8 cellular contexts compared by ENCODE assay signal in the genomic region with DNA sequence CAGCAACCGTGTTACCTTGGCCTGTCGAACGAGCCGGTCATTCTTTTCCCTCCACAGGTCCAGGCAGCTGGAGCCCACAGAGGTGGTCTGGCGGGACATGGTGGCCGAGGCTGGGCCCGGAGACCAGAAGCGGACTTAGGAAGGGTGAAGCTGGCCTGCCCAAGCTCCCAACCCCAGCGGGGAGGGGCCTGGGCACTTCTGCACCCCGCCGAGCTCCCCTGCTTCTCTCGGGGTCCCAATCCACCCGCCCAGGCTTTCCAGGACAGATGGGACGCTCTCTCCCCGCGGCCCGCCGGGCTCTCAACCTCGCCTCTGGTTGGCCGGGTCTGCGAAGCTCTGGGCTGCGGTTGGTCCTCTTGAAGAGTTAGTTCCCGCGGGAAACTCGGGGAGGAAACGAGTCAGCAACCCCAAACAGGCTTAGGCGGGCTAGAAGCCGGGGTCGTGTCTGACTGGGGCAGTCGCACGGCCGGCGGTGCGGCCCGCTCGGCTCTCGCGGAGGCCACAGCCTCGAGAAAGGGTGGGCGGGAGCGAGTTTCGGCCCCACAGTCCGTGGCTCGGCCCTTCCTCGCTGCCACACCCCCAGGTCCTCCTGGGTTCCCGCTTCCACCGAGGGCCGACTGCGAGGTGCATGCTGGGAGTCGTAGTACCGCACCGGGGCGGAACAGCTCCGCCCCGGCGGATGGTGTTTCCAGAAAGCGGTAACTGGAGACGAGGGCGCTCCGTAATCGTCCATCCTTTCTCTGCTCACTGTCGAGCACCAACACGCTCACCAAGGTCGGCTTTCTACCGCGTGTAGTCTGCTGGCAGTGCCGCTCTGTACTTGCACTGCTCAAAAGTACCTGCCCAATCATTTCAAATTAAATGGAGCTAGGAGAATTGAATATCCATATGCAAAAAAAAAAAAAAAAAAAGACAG. TPM values are rescaled to one million over a fixed set of nuclear protein-coding genes. Genes with fewer than 3 reads are reported as not detected.
DNase-seq lines count a peak whose midpoint lies in the region; ATAC-seq and TF ChIP-seq lines count a peak whose summit lies in the region.

A gene (minus strand): TSS at position 517 of the 916 bp plus-strand sequence. CDS start 418 bp downstream, at position 99.

- peaks cover 6 to 30% (median 14%) of the 10 kb centered on the region in 4 donors for H3K4me1 Mint-ChIP-seq in CD4-positive, CD25-positive, alpha-beta regulatory T cell
- peaks cover 28% of the 10 kb centered on the region for H3K4me1 Mint-ChIP-seq in activated CD8-positive, alpha-beta T cell treated with anti-CD3 and anti-CD28 coated beads, Interleukin-2, amount 10 ng/mL, durations not matched to agents 7 days and 5 days (ENCODE audit: low read depth)

- 0% methylated on average over 65 to 67 of the region's 67 CpGs for WGBS in lung, 2 donors

- no peaks in the 10 kb centered on the region for H3K9me3 Mint-ChIP-seq in CD4-positive, CD25-positive, alpha-beta regulatory T cell
- H3K9me3 Mint-ChIP-seq in activated CD8-positive, alpha-beta T cell treated with anti-CD3 and anti-CD28 coated beads, Interleukin-2, amount 10 ng/mL, durations not matched to agents 7 days and 5 days (ENCODE audit: insufficient read depth), result no peaks in the 10 kb centered on the region

- H3K9me3 ChIP-seq in CD4-positive, CD25-positive, alpha-beta regulatory T cell (ENCODE audit: control insufficient read depth in 2 of 2, low read length in 2 of 2), result no peaks in the 10 kb centered on the region
- no peaks in the 10 kb centered on the region for H3K9me3 ChIP-seq in lung (ENCODE audit: control insufficient read depth in 2 of 2, insufficient read depth in 1 of 2, low read length in 1 of 2)

- POLR2A ChIA-PET in activated CD8-positive, alpha-beta T cell treated with anti-CD3 and anti-CD28 coated beads, Interleukin-2, amount 10 ng/mL, durations not matched to agents 7 days and 5 days (lab: Charles Lee), result interaction anchor here (0.6 to 6.4 kb wide), 13 partner anchors 8 to 459 kb away, joined by 3 to 94 read pairs (median 4); a partner anchor contains a TSS

- H3K4me3 Mint-ChIP-seq in CD4-positive, CD25-positive, alpha-beta regulatory T cell, result peak within 1 kb of the TSS; percentile 95 to 96 (median 96)
- H3K4me3 Mint-ChIP-seq in activated CD8-positive, alpha-beta T cell treated with anti-CD3 and anti-CD28 coated beads, Interleukin-2, amount 10 ng/mL, durations not matched to agents 7 days and 5 days, result peak within 1 kb of the TSS; percentile 95

- peak within 1 kb of the TSS; percentile 93 for H3K4me3 ChIP-seq in CD4-positive, CD25-positive, alpha-beta regulatory T cell (ENCODE audit: low read depth, low read length)
- H3K4me3 ChIP-seq in lung, result peak within 1 kb of the TSS; percentile 66

- peaks cover 5% of the 10 kb centered on the region for H3K36me3 ChIP-seq in CD4-positive, CD25-positive, alpha-beta regulatory T cell (ENCODE audit: control insufficient read depth, insufficient read depth, low read length)
- H3K36me3 ChIP-seq in lung (ENCODE audit: control insufficient read depth in 2 of 2, insufficient read depth in 2 of 2, low read length in 2 of 2), result peaks cover 0 to 3% of the 10 kb centered on the region in 2 donors

- ATAC-seq in CD4-positive, CD25-positive, alpha-beta regulatory T cell (ENCODE audit: low read depth in 2 of 2), result peak; percentile 93 to 94
- ATAC-seq in GM19397 (IDR thresholded peaks at IDR 0.05; ENCODE audit: unreplicated experiment) (peak; percentile 88), HG03571 (IDR thresholded peaks at IDR 0.05; ENCODE audit: unreplicated experiment) (peak; percentile 86), lung (ENCODE audit: insufficient read depth, low FRiP score) (peak; percentile 97)
- ATAC-seq in activated CD8-positive, alpha-beta T cell treated with anti-CD3 and anti-CD28 coated beads, Interleukin-2, amount 10 ng/mL, durations not matched to agents 7 days and 5 days, result peak; percentile 91

- peak within 1 kb of the TSS; percentile 72 for H3K27ac ChIP-seq in CD4-positive, CD25-positive, alpha-beta regulatory T cell (ENCODE audit: insufficient read depth, low read length, poor library complexity, severe bottlenecking)
- peak within 1 kb of the TSS; percentile 57 to 66 for H3K27ac ChIP-seq in lung (ENCODE audit: low read depth in 1 of 2, low read length in 1 of 2)

- no peaks in the 10 kb centered on the region for H3K27me3 Mint-ChIP-seq in CD4-positive, CD25-positive, alpha-beta regulatory T cell
- no peaks in the 10 kb centered on the region for H3K27me3 Mint-ChIP-seq in activated CD8-positive, alpha-beta T cell treated with anti-CD3 and anti-CD28 coated beads, Interleukin-2, amount 10 ng/mL, durations not matched to agents 7 days and 5 days (ENCODE audit: low read depth)

- TF ChIP-seq CTCF in lung (IDR thresholded peaks at IDR 0.05; ENCODE audit: control extremely low read depth, extremely low read depth), result no peak

- H3K27ac Mint-ChIP-seq in CD4-positive, CD25-positive, alpha-beta regulatory T cell, result peak within 1 kb of the TSS; percentile 86 to 97 (median 94)
- H3K27ac Mint-ChIP-seq in activated CD8-positive, alpha-beta T cell treated with anti-CD3 and anti-CD28 coated beads, Interleukin-2, amount 10 ng/mL, durations not matched to agents 7 days and 5 days, result peak within 1 kb of the TSS; percentile 99

- peak; percentile 76 to 94 (median 76) for DNase-seq in CD4-positive, CD25-positive, alpha-beta regulatory T cell
- peak; percentile 63 for DNase-seq in NCI-H82 treated with DMSO at 0.1 percent for 48 hours (lab: John Stamatoyannopoulos, UW; ENCODE audit: unreplicated experiment)
- peak; percentile 90 for DNase-seq in activated CD8-positive, alpha-beta T cell treated with anti-CD3 and anti-CD28 coated beads, Interleukin-2, amount 10 ng/mL, durations not matched to agents 7 days and 5 days
- DNase-seq in effector CD8-positive, alpha-beta T cell (lab: John Stamatoyannopoulos, UW), result peak; percentile 64
- peak; percentile 92 for DNase-seq in lung (ENCODE audit: low spot score)
- peak; percentile 62 to 74 (median 71) for DNase-seq in stimulated activated CD4-positive, alpha-beta T cell treated with anti-CD3 and anti-CD28 coated beads, TNF-alpha, amount 100 ng/mL, for 4 hours (ENCODE audit: low read depth in 3 of 3)

- H3K4me1 ChIP-seq in CD4-positive, CD25-positive, alpha-beta regulatory T cell (ENCODE audit: control insufficient read depth, insufficient read depth, low read length, poor library complexity, severe bottlenecking), result peaks cover 21% of the 10 kb centered on the region
- peaks cover 4 to 7% of the 10 kb centered on the region in 2 donors for H3K4me1 ChIP-seq in lung (ENCODE audit: control insufficient read depth in 2 of 2, insufficient read depth in 2 of 2, low read length in 2 of 2)

- CTCF ChIA-PET in activated CD8-positive, alpha-beta T cell treated with anti-CD3 and anti-CD28 coated beads, Interleukin-2, amount 10 ng/mL, durations not matched to agents 7 days and 5 days (lab: Charles Lee), result interaction anchor here (1.0 to 9.3 kb wide), 8 partner anchors 8 to 415 kb away, joined by 3 to 111 read pairs (median 9); a partner anchor contains a TSS

- H3K36me3 Mint-ChIP-seq in CD4-positive, CD25-positive, alpha-beta regulatory T cell, result peaks cover 5% of the 10 kb centered on the region
- peaks cover 35% of the 10 kb centered on the region for H3K36me3 Mint-ChIP-seq in activated CD8-positive, alpha-beta T cell treated with anti-CD3 and anti-CD28 coated beads, Interleukin-2, amount 10 ng/mL, durations not matched to agents 7 days and 5 days (ENCODE audit: low read depth)

- no peaks in the 10 kb centered on the region for H3K27me3 ChIP-seq in CD4-positive, CD25-positive, alpha-beta regulatory T cell (ENCODE audit: control insufficient read depth, insufficient read depth, low read length)
- H3K27me3 ChIP-seq in lung (ENCODE audit: control insufficient read depth, insufficient read depth), result no peaks in the 10 kb centered on the region

RNA-seq across cellular contexts. Expression of the gene that starts here (rescaled TPM):
- total RNA-seq in CD4-positive, CD25-positive, alpha-beta regulatory T cell, result 23.7 TPM
- polyA plus RNA-seq in CD4-positive, CD25-positive, alpha-beta regulatory T cell, result 10 to 100 TPM in 2 of 4 donors, 1 to 10 TPM in 2; 8.6 to 12.8 (median 9.6) TPM
- total RNA-seq in activated CD8-positive, alpha-beta T cell treated with anti-CD3 and anti-CD28 coated beads, Interleukin-2, amount 10 ng/mL, durations not matched to agents 7 days and 5 days, result 100 to 1,000 TPM; 125 to 136 TPM
- 10 to 100 TPM; 15.2 to 15.4 TPM for total RNA-seq in lung
- 10 to 100 TPM in 1 of 2 donors, 1 to 10 TPM in 1; 7.2 to 20.6 TPM for polyA plus RNA-seq in lung

Comparison
In these comparisons a context has a peak if more than half of its experiments do, and no peak if none do; other contexts are left out.
1. Peak in every context shown above with its lines: DNase-seq, ATAC-seq, H3K4me3 ChIP-seq and H3K27ac ChIP-seq.